In the genomic region with DNA sequence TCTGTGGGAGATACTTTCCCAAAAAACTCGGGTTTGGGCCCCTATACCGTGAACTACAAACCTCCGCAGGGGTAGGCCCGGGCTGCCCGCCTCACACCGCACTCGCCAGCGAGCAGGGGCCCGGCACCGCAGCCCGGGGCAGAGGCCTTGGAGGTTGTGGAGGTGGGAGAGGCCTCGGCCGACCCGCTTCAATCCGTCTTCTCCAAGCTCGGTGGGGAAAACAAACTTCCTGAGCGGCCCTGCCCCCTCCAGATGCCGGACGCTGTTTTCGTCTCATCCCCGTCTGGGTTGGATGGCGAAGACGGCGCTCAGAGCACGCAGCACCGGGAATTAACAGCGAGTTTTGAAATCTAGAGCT, we compare ENCODE assay signal across 8 cellular contexts. TPM values are rescaled to one million over a fixed set of nuclear protein-coding genes. Genes with fewer than 3 reads are reported as not detected.
DNase-seq lines count a peak whose midpoint lies in the region; ATAC-seq and TF ChIP-seq lines count a peak whose summit lies in the region.

No MANE protein-coding gene starts in this region.

- no peak for TF ChIP-seq CTCF in PC-3 (conservative IDR thresholded peaks at IDR 0.05; ENCODE audit: low read depth, low read length)

- POLR2A ChIA-PET in PC-3 (lab: Charles Lee; ENCODE audit: unreplicated experiment) = interaction anchor here (0.5 kb wide), 1 partner anchor 127 kb away, joined by 10 read pairs; no protein-coding TSS in a partner anchor
- POLR2A ChIA-PET in activated naive CD8-positive, alpha-beta T cell treated with anti-CD3 and anti-CD28 coated beads, Interleukin-2, amount 10 ng/mL, durations not matched to agents 7 days and 5 days (lab: Charles Lee) = interaction anchor here (0.7 to 3.4 kb wide), 18 partner anchors 9 to 637 kb away, joined by 3 to 31 read pairs (median 4); a partner anchor contains a TSS

- H3K4me1 ChIP-seq in PC-3 (ENCODE audit: insufficient read depth, low read length) (peaks cover 15% of the 10 kb centered on the region), iPS-15b (ENCODE audit: control insufficient read depth, insufficient read depth, low read length) (peaks cover 8% of the 10 kb centered on the region)

- H3K9me3 Mint-ChIP-seq in activated naive CD8-positive, alpha-beta T cell treated with anti-CD3 and anti-CD28 coated beads, Interleukin-2, amount 10 ng/mL, durations not matched to agents 7 days and 5 days = no peaks in the 10 kb centered on the region

- H3K9ac ChIP-seq in PC-3 (ENCODE audit: low read length) = peak overlapping the region; percentile 83
- H3K9ac ChIP-seq in iPS-15b (ENCODE audit: low read depth, low read length) = peak overlapping the region; percentile 88

- no peaks in the 10 kb centered on the region for H4K20me1 ChIP-seq in PC-3 (ENCODE audit: low read length)

- peak overlapping the region; percentile 80 for H2AFZ ChIP-seq in PC-3 (ENCODE audit: low read length)

- BruUV-seq in PC-3 (replicated peaks; lab: Mats Ljungman, UMichigan) = TSS peak; percentile 75

- H3K27ac Mint-ChIP-seq in activated naive CD8-positive, alpha-beta T cell treated with anti-CD3 and anti-CD28 coated beads, Interleukin-2, amount 10 ng/mL, durations not matched to agents 7 days and 5 days = peak overlapping the region; percentile 99

- DNase-seq in DMS 273 (lab: John Stamatoyannopoulos, UW; ENCODE audit: unreplicated experiment) = peak; percentile 66
- no peak for DNase-seq in DMS 273 treated with DMSO at 0.1 percent for 48 hours (lab: John Stamatoyannopoulos, UW)
- no peak for DNase-seq in PC-3
- peak; percentile 80 for DNase-seq in activated naive CD8-positive, alpha-beta T cell treated with anti-CD3 and anti-CD28 coated beads, Interleukin-2, amount 10 ng/mL, durations not matched to agents 7 days and 5 days
- DNase-seq in stimulated activated CD4-positive, alpha-beta T cell treated with anti-CD3 and anti-CD28 coated beads, Interleukin-12 subunit alpha, Interleukin-12 subunit beta, amount 100 ng/mL, for 4 hours = peak; percentile 42
- no peak for DNase-seq in mesenteric fat pad (ENCODE audit: low spot score)

- H3K79me2 ChIP-seq in PC-3 (ENCODE audit: low read length) = peaks cover 30% of the 10 kb centered on the region

- no peaks in the 10 kb centered on the region for H3K9me3 ChIP-seq in PC-3 (ENCODE audit: low read length)
- H3K9me3 ChIP-seq in iPS-15b (ENCODE audit: control insufficient read depth, insufficient read depth, low read length) = no peaks in the 10 kb centered on the region

- H3K4me3 ChIP-seq in PC-3 (ENCODE audit: low read length) (peak overlapping the region; percentile 96), iPS-15b (ENCODE audit: low read depth, low read length) (peak overlapping the region; percentile 93)

- H3K4me3 Mint-ChIP-seq in activated naive CD8-positive, alpha-beta T cell treated with anti-CD3 and anti-CD28 coated beads, Interleukin-2, amount 10 ng/mL, durations not matched to agents 7 days and 5 days = peak overlapping the region; percentile 98

- CTCF ChIA-PET in PC-3 (lab: Charles Lee) = interaction anchor here (0.6 kb wide), 1 partner anchor 72 kb away, joined by 6 read pairs; no protein-coding TSS in a partner anchor

- ATAC-seq in HG02840 (IDR thresholded peaks at IDR 0.05; ENCODE audit: low FRiP score, unreplicated experiment) (peak; percentile 17), PC-3 (peak; percentile 15)
- peak; percentile 24 for ATAC-seq in activated naive CD8-positive, alpha-beta T cell treated with anti-CD3 and anti-CD28 coated beads, Interleukin-2, amount 10 ng/mL, durations not matched to agents 7 days and 5 days (ENCODE audit: low read depth)

- H3K27ac ChIP-seq in PC-3 (ENCODE audit: low read length) = peak overlapping the region; percentile 50

- intact Hi-C loops in PC-3 (cut with micrococcal nuclease) = no loop called here

- H3K4me1 Mint-ChIP-seq in activated naive CD8-positive, alpha-beta T cell treated with anti-CD3 and anti-CD28 coated beads, Interleukin-2, amount 10 ng/mL, durations not matched to agents 7 days and 5 days = peaks cover 40% of the 10 kb centered on the region

- H3K36me3 ChIP-seq in PC-3 (ENCODE audit: low read depth, low read length) (no peaks in the 10 kb centered on the region), iPS-15b (ENCODE audit: control insufficient read depth, insufficient read depth, low read length) (no peaks in the 10 kb centered on the region)

- no peaks in the 10 kb centered on the region for H3K27me3 Mint-ChIP-seq in activated naive CD8-positive, alpha-beta T cell treated with anti-CD3 and anti-CD28 coated beads, Interleukin-2, amount 10 ng/mL, durations not matched to agents 7 days and 5 days

- H3K27me3 ChIP-seq in PC-3 (ENCODE audit: low read length) (no peaks in the 10 kb centered on the region), iPS-15b (ENCODE audit: control insufficient read depth, insufficient read depth, low read length) (no peaks in the 10 kb centered on the region)

- no peaks in the 10 kb centered on the region for H3K9me2 ChIP-seq in PC-3 (replicated peaks; ENCODE audit: low read length)

- H3K4me2 ChIP-seq in PC-3 (ENCODE audit: low read length) = peak overlapping the region; percentile 98

- H3K36me3 Mint-ChIP-seq in activated naive CD8-positive, alpha-beta T cell treated with anti-CD3 and anti-CD28 coated beads, Interleukin-2, amount 10 ng/mL, durations not matched to agents 7 days and 5 days = peaks cover 17% of the 10 kb centered on the region

- peaks cover 4% of the 10 kb centered on the region for H3F3A ChIP-seq in PC-3 (ENCODE audit: low read length, unreplicated experiment)

RNA-seq across cellular contexts. Expression of a gene that starts 0.4 kb away (rescaled TPM):
- 18.4 and 21.7 TPM in 2 replicates for total RNA-seq in PC-3 (2014; rRNA removed)
- 100 to 1,000 TPM; 110 to 121 TPM for total RNA-seq in activated naive CD8-positive, alpha-beta T cell treated with anti-CD3 and anti-CD28 coated beads, Interleukin-2, amount 10 ng/mL, durations not matched to agents 7 days and 5 days
- 23.6 TPM for total RNA-seq in mesenteric fat pad

Comparison
In these comparisons a context has a peak if more than half of its experiments do, and no peak if none do; other contexts are left out.
1. DNase-seq: peak in DMS 273 (single experiment), activated naive CD8-positive, alpha-beta T cell treated with anti-CD3 and anti-CD28 coated beads, Interleukin-2, amount 10 ng/mL, durations not matched to agents 7 days and 5 days (single experiment) and stimulated activated CD4-positive, alpha-beta T cell treated with anti-CD3 and anti-CD28 coated beads, Interleukin-12 subunit alpha, Interleukin-12 subunit beta, amount 100 ng/mL, for 4 hours (single experiment); none in DMS 273 treated with DMSO at 0.1 percent for 48 hours (single experiment), PC-3 (single experiment) and mesenteric fat pad (single experiment).
2. Peak in every context shown above with its lines, with median percentiles within 50 percentile points of each other: ATAC-seq.